ENCODE assay signal across 8 cellular contexts in the genomic region with DNA sequence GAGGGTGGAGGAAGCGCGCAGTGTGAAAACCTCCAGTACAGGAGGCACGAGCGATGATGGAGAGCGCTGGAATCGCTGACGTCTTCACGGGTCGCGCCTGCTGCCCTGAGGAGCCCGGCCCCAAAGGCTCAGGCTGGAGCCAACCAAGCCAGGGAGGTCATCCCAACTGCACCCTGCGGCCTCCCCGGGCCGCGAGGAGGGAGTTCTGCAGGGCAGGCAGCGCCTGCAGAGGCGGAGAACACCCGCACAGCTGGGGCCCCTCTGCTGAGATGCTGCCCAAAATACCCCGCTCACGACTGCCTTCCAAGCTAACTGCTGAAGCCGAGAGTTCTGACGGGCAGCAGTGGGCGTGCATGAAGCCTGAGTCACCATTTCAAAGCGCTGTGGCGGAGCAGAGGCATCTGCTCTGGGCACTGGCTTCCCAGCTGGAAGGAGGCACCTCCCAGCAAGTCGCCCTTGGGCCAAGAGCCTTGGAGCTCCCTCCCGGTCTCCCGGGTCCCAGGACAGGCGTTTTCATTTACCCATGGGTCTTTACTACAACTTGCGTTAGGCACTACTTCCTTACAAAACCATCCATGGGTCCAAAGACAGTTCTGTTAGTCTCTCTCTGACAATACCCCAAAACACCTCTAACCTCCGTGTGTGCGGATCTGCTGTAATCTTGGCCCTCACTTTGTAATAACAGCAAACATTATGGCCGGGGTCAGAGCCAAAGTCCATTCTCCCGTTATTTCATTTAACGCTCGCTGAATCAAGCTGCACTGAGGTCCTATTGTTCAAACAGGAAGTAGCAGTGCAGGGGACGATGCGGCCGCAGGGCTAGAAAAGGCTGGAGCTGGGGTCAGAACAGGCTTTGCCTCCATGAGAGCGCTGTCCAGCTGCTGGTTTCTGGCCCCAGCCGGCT.
DNase-seq lines count a peak whose midpoint lies in the region; ATAC-seq and TF ChIP-seq lines count a peak whose summit lies in the region.

No MANE protein-coding gene starts in this region.

- peak overlapping the region; percentile 64 to 73 for H3K4me3 Mint-ChIP-seq in H9

- no peaks in the 10 kb centered on the region for H3K9me3 ChIP-seq in H9 (ENCODE audit: control insufficient read depth, low read depth, low read length)
- H3K9me3 ChIP-seq in SJSA1 (replicated peaks): no peaks in the 10 kb centered on the region
- no peaks in the 10 kb centered on the region for H3K9me3 ChIP-seq in hepatocyte (ENCODE audit: low read depth)

- no peak overlapping the region for H4K91ac ChIP-seq in H9 (ENCODE audit: insufficient read length, low read depth, low read length)

- H3K18ac ChIP-seq in H9 (ENCODE audit: insufficient read length, low read depth, low read length): no peak overlapping the region

- H2AFZ ChIP-seq in H9 (ENCODE audit: low read length) (peak overlapping the region; percentile 42), hepatocyte (peak overlapping the region; percentile 13)

- no peak overlapping the region for H2BK12ac ChIP-seq in H9 (ENCODE audit: insufficient read length, low read depth, low read length)

- no peaks in the 10 kb centered on the region; a peak in 1 of 5 replicates for H3K9me3 Mint-ChIP-seq in H9

- H3K79me1 ChIP-seq in H9 (ENCODE audit: insufficient read depth, low read depth, low read length, poor library complexity, severe bottlenecking): no peaks in the 10 kb centered on the region

- no peak for ATAC-seq in HG03565 (IDR thresholded peaks at IDR 0.05; ENCODE audit: unreplicated experiment)

- no peak overlapping the region for H2BK15ac ChIP-seq in H9 (ENCODE audit: low read depth, low read length)

- peaks cover 0 to 4% (median 2%) of the 10 kb centered on the region in 3 experiments; a peak in 5 of 7 replicates for H3K36me3 Mint-ChIP-seq in H9 (ENCODE audit: insufficient read depth in 1 of 3, low read depth in 3 of 3)

- H3K4me1 ChIP-seq in H9 (ENCODE audit: insufficient read depth, low read length) (no peaks in the 10 kb centered on the region), SJSA1 (replicated peaks) (peaks cover 10% of the 10 kb centered on the region), hepatocyte (ENCODE audit: insufficient read depth) (peaks cover 8% of the 10 kb centered on the region), rectal smooth muscle tissue (ENCODE audit: control insufficient read depth, insufficient read depth, low read length) (no peaks in the 10 kb centered on the region)

- H4K5ac ChIP-seq in H9 (ENCODE audit: insufficient read length, low read depth, low read length): no peak overlapping the region

- H2BK5ac ChIP-seq in H9 (ENCODE audit: insufficient read length, low read length): no peak overlapping the region

- no peak for TF ChIP-seq CTCF in H9 (conservative IDR thresholded peaks at IDR 0.05)
- TF ChIP-seq CTCF in hepatocyte (IDR thresholded peaks at IDR 0.05; ENCODE audit: poor library complexity): no peak

- peaks cover 9 to 11% of the 10 kb centered on the region in 2 experiments for H3K4me1 Mint-ChIP-seq in H9

- no peak overlapping the region for H4K8ac ChIP-seq in H9 (replicated peaks; ENCODE audit: insufficient read length, low read depth, low read length)

- DNase-seq in AG08396 (ENCODE audit: low spot score) (peak; percentile 91), H9 (peak; percentile 89), SJSA1 (ENCODE audit: low read depth in 1 of 2, low spot score in 2 of 2) (peak; percentile 52 to 68), hepatocyte (ENCODE audit: low spot score) (peak; percentile 80), NCI-H526 treated with DMSO at 0.1 percent for 48 hours (lab: John Stamatoyannopoulos, UW) (no peak)

- no CpG with 5 or more reads among the region's 41 CpGs for WGBS in H9 (ENCODE audit: extremely low coverage, insufficient read length, low lambda C conversion rate)
- 11% methylated on average over 41 of the region's 41 CpGs for WGBS in hepatocyte (ENCODE audit: low lambda C conversion rate, missing lambda C conversion rate)

- peak overlapping the region in 1 of 3 experiments; percentile 88; a peak in 1 of 7 replicates for H3K27ac Mint-ChIP-seq in H9

- no peak overlapping the region for H3T11ph ChIP-seq in H9 (ENCODE audit: low read length)

- H3K27me3 ChIP-seq in H9 (ENCODE audit: insufficient read depth, low read length) (no peaks in the 10 kb centered on the region), SJSA1 (replicated peaks) (no peaks in the 10 kb centered on the region), hepatocyte (peaks cover 7% of the 10 kb centered on the region), rectal smooth muscle tissue (ENCODE audit: control insufficient read depth, insufficient read depth, low read length) (no peaks in the 10 kb centered on the region)

- H2AK5ac ChIP-seq in H9 (ENCODE audit: insufficient read length, low read length): no peak overlapping the region

- no peak overlapping the region for H3K14ac ChIP-seq in H9 (ENCODE audit: insufficient read depth, low read length)

- no peak overlapping the region for H3K9ac ChIP-seq in H9 (ENCODE audit: extremely low read depth, insufficient read length, low read length)
- no peak overlapping the region for H3K9ac ChIP-seq in rectal smooth muscle tissue (ENCODE audit: low read length)

- H4K20me1 ChIP-seq in H9 (ENCODE audit: control insufficient read depth, insufficient read depth, insufficient read length) (no peaks in the 10 kb centered on the region), hepatocyte (ENCODE audit: insufficient read depth, poor library complexity, severe bottlenecking) (no peaks in the 10 kb centered on the region)

- no peak overlapping the region for H3K56ac ChIP-seq in H9 (ENCODE audit: insufficient read length, low read depth, low read length)

- H3K36me3 ChIP-seq in SJSA1 (no peaks in the 10 kb centered on the region), hepatocyte (replicated peaks; ENCODE audit: insufficient read depth, low read depth) (no peaks in the 10 kb centered on the region), rectal smooth muscle tissue (ENCODE audit: control insufficient read depth, insufficient read depth, low read length) (no peaks in the 10 kb centered on the region)

- H3K9me2 ChIP-seq in hepatocyte (replicated peaks; ENCODE audit: insufficient read depth): no peaks in the 10 kb centered on the region

- no peak overlapping the region for H3K23ac ChIP-seq in H9 (ENCODE audit: insufficient read length, low read depth, low read length)

- H3K4me3 ChIP-seq in SJSA1 (peak overlapping the region; percentile 4; the same call in 1 of the 2 replicates), hepatocyte (no peak overlapping the region), rectal smooth muscle tissue (ENCODE audit: low read length) (peak overlapping the region; percentile 60)

- H3K79me2 ChIP-seq in H9 (ENCODE audit: insufficient read depth, low read length) (no peaks in the 10 kb centered on the region), hepatocyte (no peaks in the 10 kb centered on the region)

- no peak overlapping the region for H2BK20ac ChIP-seq in H9 (ENCODE audit: low read depth, low read length, poor library complexity, severe bottlenecking)

- no peak overlapping the region for H2BK120ac ChIP-seq in H9 (ENCODE audit: low read depth, low read length, poor library complexity, severe bottlenecking)

- H3K27ac ChIP-seq in H9 (ENCODE audit: insufficient read length, low read depth, low read length): no peak overlapping the region
- H3K27ac ChIP-seq in SJSA1: no peak overlapping the region
- peak overlapping the region; percentile 81 for H3K27ac ChIP-seq in angular gyrus (ENCODE audit: low read depth, low read length)
- no peak overlapping the region for H3K27ac ChIP-seq in hepatocyte
- H3K27ac ChIP-seq in rectal smooth muscle tissue (ENCODE audit: low read depth, low read length): no peak overlapping the region

- no peak overlapping the region for H3K4ac ChIP-seq in H9 (ENCODE audit: low read depth, low read length)

- peaks cover 48% of the 10 kb centered on the region for H3K27me3 Mint-ChIP-seq in H9 (ENCODE audit: low read depth)

- peaks cover 9% of the 10 kb centered on the region for H3K23me2 ChIP-seq in H9 (ENCODE audit: insufficient read length, low read depth, low read length, poor library complexity, severe bottlenecking)

- H3K4me2 ChIP-seq in H9 (ENCODE audit: insufficient read depth, insufficient read length, low read length) (peak overlapping the region; percentile 34), hepatocyte (peak overlapping the region; percentile 79)
